ENCODE assay signal across 8 cellular contexts in the genomic region with DNA sequence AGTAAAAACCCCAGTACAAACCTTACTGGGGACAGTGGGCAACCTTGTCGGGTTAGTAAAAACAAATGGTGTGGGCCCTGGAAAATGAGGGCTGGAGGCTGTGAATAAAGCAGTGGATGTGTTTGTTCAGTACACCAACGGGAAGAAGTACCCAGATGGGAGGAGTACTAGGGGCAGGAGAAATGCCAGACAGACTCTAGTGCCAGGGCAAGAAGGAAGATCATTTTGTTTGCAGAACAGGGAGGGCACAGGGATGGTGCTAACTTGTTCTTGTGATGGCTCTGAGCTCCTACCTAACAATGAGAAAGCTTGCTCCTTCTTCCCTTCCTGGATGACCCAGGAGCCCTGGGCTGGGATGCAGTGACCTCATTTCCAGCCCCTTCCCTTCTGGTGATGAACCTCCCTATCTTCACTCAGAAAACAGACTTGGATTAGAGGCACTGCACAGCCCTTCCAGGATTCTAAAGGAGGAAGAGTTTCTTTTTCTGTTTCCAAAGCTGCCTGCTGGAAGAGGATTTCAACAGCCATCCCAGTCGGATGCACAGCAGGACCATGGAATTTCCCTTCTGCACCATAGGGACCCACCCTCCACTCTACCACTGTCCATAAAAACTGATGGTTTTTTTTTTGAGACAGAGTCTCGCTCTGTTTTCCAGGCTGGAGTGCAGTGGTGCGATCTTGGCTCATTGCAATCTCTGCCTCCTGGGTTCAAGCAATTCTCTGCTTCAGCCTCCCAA. TPM values are rescaled to one million over a fixed set of nuclear protein-coding genes. Genes with fewer than 3 reads are reported as not detected.
DNase-seq lines count a peak whose midpoint lies in the region; ATAC-seq, FAIRE-seq and TF ChIP-seq lines count a peak whose summit lies in the region.

No MANE protein-coding gene starts in this region.

- H2AFZ ChIP-seq in astrocyte (ENCODE audit: low read depth, low read length) = no peak overlapping the region

- no peaks in the 10 kb centered on the region for H3K27me3 ChIP-seq in astrocyte (ENCODE audit: insufficient read depth, low read length)
- no peaks in the 10 kb centered on the region for H3K27me3 ChIP-seq in liver (ENCODE audit: control insufficient read depth in 4 of 4, insufficient read depth in 4 of 4, low read length in 3 of 4)
- H3K27me3 ChIP-seq in thoracic aorta (replicated peaks; ENCODE audit: insufficient read depth) = no peaks in the 10 kb centered on the region

- peak overlapping the region; percentile 94 for H3K4me2 ChIP-seq in astrocyte (ENCODE audit: low read length)

- no peak for DNase-seq in activated CD8-positive, alpha-beta memory T cell treated with anti-CD3 and anti-CD28 coated beads, Interleukin-2, amount 10 ng/mL, durations not matched to agents 7 days and 5 days
- no peak for DNase-seq in activated CD8-positive, alpha-beta memory T cell treated with anti-CD3 and anti-CD28 coated beads for 24 hours
- DNase-seq in astrocyte (ENCODE audit: low read depth) (no peak), thoracic aorta (ENCODE audit: low spot score) (no peak), NCI-H2171 treated with DMSO at 0.1 percent for 48 hours (lab: John Stamatoyannopoulos, UW) (no peak), A172 (ENCODE audit: low spot score) (no peak), NCI-H510A (lab: John Stamatoyannopoulos, UW) (no peak)

- H3K9ac ChIP-seq in astrocyte (ENCODE audit: low read length) (peak overlapping the region; percentile 65), liver (ENCODE audit: low read depth in 1 of 2, low read length in 2 of 2) (peak overlapping the region in 1 of 2 donors; percentile 24)

- H3K79me2 ChIP-seq in astrocyte (ENCODE audit: insufficient read depth, low read length) = peaks cover 73% of the 10 kb centered on the region

- peaks cover 44% of the 10 kb centered on the region for H3K4me1 Mint-ChIP-seq in activated CD8-positive, alpha-beta memory T cell treated with anti-CD3 and anti-CD28 coated beads, Interleukin-2, amount 10 ng/mL, durations not matched to agents 7 days and 5 days
- peaks cover 23% of the 10 kb centered on the region for H3K4me1 Mint-ChIP-seq in astrocyte (ENCODE audit: low read depth, unreplicated experiment)

- H3K4me1 ChIP-seq in astrocyte (ENCODE audit: insufficient read depth, low read length) = peaks cover 32% of the 10 kb centered on the region
- H3K4me1 ChIP-seq in liver (ENCODE audit: control insufficient read depth in 4 of 4, insufficient read depth in 4 of 4, low read length in 3 of 4) = peaks cover 6 to 39% (median 20%) of the 10 kb centered on the region in 4 donors
- peaks cover 39 to 55% of the 10 kb centered on the region in 2 donors for H3K4me1 ChIP-seq in thoracic aorta (ENCODE audit: control insufficient read depth in 1 of 2, low read depth in 2 of 2)

- H3K36me3 ChIP-seq in astrocyte (ENCODE audit: insufficient read depth, low read length) (peaks cover 26% of the 10 kb centered on the region), liver (ENCODE audit: control insufficient read depth in 4 of 4, insufficient read depth in 3 of 4, low read depth in 1 of 4, low read length in 3 of 4) (peaks cover 4 to 27% (median 16%) of the 10 kb centered on the region in 4 donors), thoracic aorta (peaks cover 28% of the 10 kb centered on the region)

- H3K27ac ChIP-seq in astrocyte (ENCODE audit: low read depth, low read length) (peak overlapping the region; percentile 69), liver (ENCODE audit: low read depth in 1 of 2, low read length in 2 of 2) (peak overlapping the region; percentile 40 to 56), thoracic aorta (peak overlapping the region; percentile 90 to 93)

- peak overlapping the region; percentile 44 for H3K4me3 Mint-ChIP-seq in activated CD8-positive, alpha-beta memory T cell treated with anti-CD3 and anti-CD28 coated beads, Interleukin-2, amount 10 ng/mL, durations not matched to agents 7 days and 5 days
- H3K4me3 Mint-ChIP-seq in astrocyte (ENCODE audit: unreplicated experiment) = peak overlapping the region; percentile 68

- H3K9me3 Mint-ChIP-seq in activated CD8-positive, alpha-beta memory T cell treated with anti-CD3 and anti-CD28 coated beads, Interleukin-2, amount 10 ng/mL, durations not matched to agents 7 days and 5 days (ENCODE audit: low read depth) = no peaks in the 10 kb centered on the region
- no peaks in the 10 kb centered on the region for H3K9me3 Mint-ChIP-seq in astrocyte (ENCODE audit: unreplicated experiment)

- CTCF ChIA-PET in activated CD8-positive, alpha-beta memory T cell treated with anti-CD3 and anti-CD28 coated beads, Interleukin-2, amount 10 ng/mL, durations not matched to agents 7 days and 5 days (lab: Charles Lee) = interaction anchor here (1.2 to 9.2 kb wide), 5 partner anchors 12 to 88 kb away, joined by 3 to 91 read pairs (median 8); partner anchors contain the start of genes CYB561D2, HYAL2 and NPRL2

- no peak for ATAC-seq in activated CD8-positive, alpha-beta memory T cell treated with anti-CD3 and anti-CD28 coated beads, Interleukin-2, amount 10 ng/mL, durations not matched to agents 7 days and 5 days
- ATAC-seq in thoracic aorta (ENCODE audit: insufficient number of reproducible peaks, low FRiP score, low read depth) = no peak

- peak overlapping the region; percentile 85 for H3K27ac Mint-ChIP-seq in activated CD8-positive, alpha-beta memory T cell treated with anti-CD3 and anti-CD28 coated beads, Interleukin-2, amount 10 ng/mL, durations not matched to agents 7 days and 5 days
- peak overlapping the region; percentile 88 for H3K27ac Mint-ChIP-seq in astrocyte (ENCODE audit: unreplicated experiment)

- H3K4me3 ChIP-seq in astrocyte (ENCODE audit: insufficient read depth, low read depth, low read length) (no peak overlapping the region), liver (ENCODE audit: low read depth in 1 of 3, low read length in 3 of 3) (no peak overlapping the region), thoracic aorta (peak overlapping the region; percentile 27)

- no peak for TF ChIP-seq CTCF in astrocyte (IDR thresholded peaks at IDR 0.05; ENCODE audit: insufficient read depth, low read depth, low read length)
- no peak for TF ChIP-seq CTCF in liver (IDR thresholded peaks at IDR 0.05; ENCODE audit: low read depth, low read length, missing input control)
- TF ChIP-seq CTCF in thoracic aorta (IDR thresholded peaks at IDR 0.05) = no peak

- no peak for FAIRE-seq in astrocyte (lab: Jason Lieb, UNC)

- H3K27me3 Mint-ChIP-seq in activated CD8-positive, alpha-beta memory T cell treated with anti-CD3 and anti-CD28 coated beads, Interleukin-2, amount 10 ng/mL, durations not matched to agents 7 days and 5 days = no peaks in the 10 kb centered on the region
- peaks cover under 1% of the 10 kb centered on the region for H3K27me3 Mint-ChIP-seq in astrocyte (ENCODE audit: low read depth, unreplicated experiment)

- 67% methylated on average over 5 of the region's 5 CpGs for WGBS in liver

- no peak for TF ChIP-seq RAD21 in liver (IDR thresholded peaks at IDR 0.05)

- no peaks in the 10 kb centered on the region for H3K9me3 ChIP-seq in astrocyte (ENCODE audit: insufficient read depth, low read depth, low read length)
- no peaks in the 10 kb centered on the region for H3K9me3 ChIP-seq in liver (ENCODE audit: control insufficient read depth in 4 of 4, low read length in 3 of 4)
- H3K9me3 ChIP-seq in thoracic aorta = no peaks in the 10 kb centered on the region

- H3K36me3 Mint-ChIP-seq in activated CD8-positive, alpha-beta memory T cell treated with anti-CD3 and anti-CD28 coated beads, Interleukin-2, amount 10 ng/mL, durations not matched to agents 7 days and 5 days = peaks cover 80% of the 10 kb centered on the region
- peaks cover 9% of the 10 kb centered on the region for H3K36me3 Mint-ChIP-seq in astrocyte (ENCODE audit: low read depth, unreplicated experiment)

- H4K20me1 ChIP-seq in astrocyte (ENCODE audit: insufficient read depth, low read length) = peaks cover 66% of the 10 kb centered on the region

TF ChIP-seq in liver, 16 proteins besides CTCF, POLR2A, EP300 and RAD21 (continues in another document):
- TF ChIP-seq SP1 (IDR thresholded peaks at IDR 0.05) (no peak), GABPA (IDR thresholded peaks at IDR 0.05 in 1 of 2, conservative IDR thresholded peaks at IDR 0.05 in 1 of 2) (no peak), NR2F2 (IDR thresholded peaks at IDR 0.05) (no peak), HNF4G (IDR thresholded peaks at IDR 0.05) (no peak), YY1 (IDR thresholded peaks at IDR 0.05) (no peak)

RNA-seq across cellular contexts. Expression of gene RASSF1, which starts 6.1 kb away (rescaled TPM):
- 100 to 1,000 TPM; 124 to 205 TPM for total RNA-seq in activated CD8-positive, alpha-beta memory T cell treated with anti-CD3 and anti-CD28 coated beads, Interleukin-2, amount 10 ng/mL, durations not matched to agents 7 days and 5 days
- 19.5 and 26.5 TPM in 2 replicates for total RNA-seq in astrocyte
- 10 to 100 TPM; 12.2 to 13.2 TPM for total RNA-seq in liver
- polyA plus RNA-seq in liver = 10 to 100 TPM in 1 of 2 donors, 1 to 10 TPM in 1; 6.5 to 10.3 TPM
- total RNA-seq in thoracic aorta = 10 to 100 TPM; 45.2 to 72.2 TPM
- 12.9 and 16.9 TPM in 2 replicates for total RNA-seq in A172 (2014; rRNA removed; shearing (Covaris generic))

RNA-seq across cellular contexts. Expression of gene TUSC2, which starts 6.5 kb away (rescaled TPM):
- 10 to 100 TPM; 20.4 to 25.0 TPM for total RNA-seq in activated CD8-positive, alpha-beta memory T cell treated with anti-CD3 and anti-CD28 coated beads, Interleukin-2, amount 10 ng/mL, durations not matched to agents 7 days and 5 days
- total RNA-seq in astrocyte (39.5 and 41.4 TPM in 2 replicates), liver (10 to 100 TPM; 12.7 to 14.3 TPM), thoracic aorta (10 to 100 TPM; 12.6 to 19.4 TPM)
- polyA plus RNA-seq in liver = 10 to 100 TPM; 29.0 to 37.7 TPM
- 30.6 and 34.3 TPM in 2 replicates for total RNA-seq in A172 (2014; rRNA removed; shearing (Covaris generic))

RNA-seq across cellular contexts. Expression of gene ZMYND10, which starts 11.0 kb away (rescaled TPM):
- total RNA-seq in activated CD8-positive, alpha-beta memory T cell treated with anti-CD3 and anti-CD28 coated beads, Interleukin-2, amount 10 ng/mL, durations not matched to agents 7 days and 5 days = 1 to 10 TPM; 2.4 to 2.9 TPM
- total RNA-seq in astrocyte = 0.39 and 0.55 TPM in 2 replicates
- total RNA-seq in liver = under 1 TPM; 0.09 to 0.75 TPM
- under 1 TPM; 0.23 to 0.31 TPM for polyA plus RNA-seq in liver
- not detected for total RNA-seq in thoracic aorta
- total RNA-seq in A172 (2014; rRNA removed; shearing (Covaris generic)) = 0.09 and 0.62 TPM in 2 replicates

RNA-seq across cellular contexts. Expression of gene HYAL2, which starts 12.0 kb away (rescaled TPM):
- total RNA-seq in activated CD8-positive, alpha-beta memory T cell treated with anti-CD3 and anti-CD28 coated beads, Interleukin-2, amount 10 ng/mL, durations not matched to agents 7 days and 5 days = 1 to 10 TPM; 7.4 TPM
- total RNA-seq in astrocyte (42.9 and 45.8 TPM in 2 replicates), liver (10 to 100 TPM; 33.5 to 57.6 TPM), thoracic aorta (10 to 100 TPM; 86.5 to 87.5 TPM)
- polyA plus RNA-seq in liver = 10 to 100 TPM; 19.5 to 32.9 TPM
- 113 TPM in 2 replicates for total RNA-seq in A172 (2014; rRNA removed; shearing (Covaris generic))

RNA-seq across cellular contexts. Expression of gene NPRL2, which starts 16.1 kb away (rescaled TPM):
- 10 to 100 TPM; 45.3 to 49.7 TPM for total RNA-seq in activated CD8-positive, alpha-beta memory T cell treated with anti-CD3 and anti-CD28 coated beads, Interleukin-2, amount 10 ng/mL, durations not matched to agents 7 days and 5 days
- 15.7 and 20.3 TPM in 2 replicates for total RNA-seq in astrocyte
- 10 to 100 TPM; 11.3 to 17.3 TPM for total RNA-seq in liver
- polyA plus RNA-seq in liver = 10 to 100 TPM; 11.4 to 16.6 TPM
- 10 to 100 TPM; 15.4 to 21.0 TPM for total RNA-seq in thoracic aorta
- total RNA-seq in A172 (2014; rRNA removed; shearing (Covaris generic)) = 23.1 and 24.8 TPM in 2 replicates
